Comparison of ENCODE assay signal across 8 cellular contexts in genomic region chr19:7326105-7326877, GRCh38. TPM values are rescaled to one million over a fixed set of nuclear protein-coding genes. Genes with fewer than 3 reads are reported as not detected.
DNase-seq lines count a peak whose midpoint lies in the region; ATAC-seq and TF ChIP-seq lines count a peak whose summit lies in the region.

No MANE protein-coding gene starts in this region.

- H2AFZ ChIP-seq in DND-41 (ENCODE audit: low read depth, low read length): no peak overlapping the region

- H3K4me1 ChIP-seq in DND-41 (ENCODE audit: insufficient read depth, low read length): no peaks in the 10 kb centered on the region

- peaks cover 2% of the 10 kb centered on the region for H3K27me3 Mint-ChIP-seq in activated T-cell treated with anti-CD3 and anti-CD28 coated beads, Interleukin-2, amount 50 U/mL, for 4 hours (ENCODE audit: low read depth)

- H3K4me1 Mint-ChIP-seq in activated T-cell treated with anti-CD3 and anti-CD28 coated beads, Interleukin-2, amount 50 U/mL, for 4 hours (ENCODE audit: low read depth): no peaks in the 10 kb centered on the region

- no peaks in the 10 kb centered on the region for H3K79me2 ChIP-seq in DND-41 (ENCODE audit: insufficient read depth, low read length)

- H3K9me3 Mint-ChIP-seq in activated T-cell treated with anti-CD3 and anti-CD28 coated beads, Interleukin-2, amount 50 U/mL, for 4 hours: peaks cover 4% of the 10 kb centered on the region

- H3K27me3 ChIP-seq in DND-41 (ENCODE audit: insufficient read depth, low read length, poor library complexity) (no peaks in the 10 kb centered on the region), kidney epithelial cell (ENCODE audit: control insufficient read depth, insufficient read depth, low read length) (no peaks in the 10 kb centered on the region)

- peak; percentile 44 for DNase-seq in DND-41
- DNase-seq in HuH-7 (ENCODE audit: low spot score): peak; percentile 16
- DNase-seq in activated T-cell treated with anti-CD3 and anti-CD28 coated beads, Interleukin-2, amount 50 U/mL, for 4 hours: peak; percentile 22
- no peak for DNase-seq in kidney epithelial cell (ENCODE audit: low read depth)
- no peak for DNase-seq in NCI-H2107 (lab: John Stamatoyannopoulos, UW)
- no peak for DNase-seq in UCSD-AML1 (lab: John Stamatoyannopoulos, UW; ENCODE audit: unreplicated experiment)
- no peak for DNase-seq in occipital lobe (lab: John Stamatoyannopoulos, UW)

- H3K36me3 ChIP-seq in DND-41 (ENCODE audit: insufficient read depth, low read length): no peaks in the 10 kb centered on the region
- H3K36me3 ChIP-seq in kidney epithelial cell (ENCODE audit: control insufficient read depth, insufficient read depth, low read length): no peaks in the 10 kb centered on the region

- no peak overlapping the region for H3K9ac ChIP-seq in DND-41 (ENCODE audit: low read depth, low read length)

- no peak overlapping the region for H3K4me3 ChIP-seq in DND-41 (ENCODE audit: low read depth in 1 of 2, low read length in 2 of 2)
- H3K4me3 ChIP-seq in kidney epithelial cell (ENCODE audit: low read depth, low read length): no peak overlapping the region

- H3K9me3 ChIP-seq in DND-41 (ENCODE audit: insufficient read depth, low read length, severe bottlenecking): no peaks in the 10 kb centered on the region

- TF ChIP-seq CTCF in DND-41 (IDR thresholded peaks at IDR 0.05; ENCODE audit: borderline replicate concordance, extremely low read depth, low read length, poor library complexity, severe bottlenecking) (peak; percentile 68), kidney epithelial cell (IDR thresholded peaks at IDR 0.05; ENCODE audit: insufficient read depth, low read length, poor library complexity, severe bottlenecking) (peak; percentile 29)

- no peak for ATAC-seq in DND-41 (ENCODE audit: insufficient read depth, low read depth)
- ATAC-seq in activated T-cell treated with anti-CD3 and anti-CD28 coated beads, Interleukin-2, amount 50 U/mL, for 4 hours: no peak
- no peak for ATAC-seq in GM21786 (IDR thresholded peaks at IDR 0.05; ENCODE audit: unreplicated experiment)

- no peak overlapping the region for H3K4me3 Mint-ChIP-seq in activated T-cell treated with anti-CD3 and anti-CD28 coated beads, Interleukin-2, amount 50 U/mL, for 4 hours

- H3K36me3 Mint-ChIP-seq in activated T-cell treated with anti-CD3 and anti-CD28 coated beads, Interleukin-2, amount 50 U/mL, for 4 hours (ENCODE audit: insufficient read depth): no peaks in the 10 kb centered on the region

- H3K4me2 ChIP-seq in DND-41 (ENCODE audit: insufficient read depth, low read length): no peak overlapping the region

- H4K20me1 ChIP-seq in DND-41 (ENCODE audit: insufficient read depth, low read length): no peaks in the 10 kb centered on the region

- H3K27ac ChIP-seq in DND-41 (ENCODE audit: low read length): no peak overlapping the region

RNA-seq across cellular contexts. Expression of gene ARHGEF18, which starts 22.4 kb away (rescaled TPM):
- total RNA-seq in activated T-cell treated with anti-CD3 and anti-CD28 coated beads, Interleukin-2, amount 50 U/mL, for 4 hours: 10 to 100 TPM; 33.2 to 38.6 (median 35.4) TPM
- 123 and 139 TPM in 2 replicates for total RNA-seq in kidney epithelial cell
- total RNA-seq in occipital lobe: 28.7 TPM

RNA-seq across cellular contexts. Expression of gene INSR, which starts 32.1 kb away (rescaled TPM):
- total RNA-seq in activated T-cell treated with anti-CD3 and anti-CD28 coated beads, Interleukin-2, amount 50 U/mL, for 4 hours: 1 to 10 TPM; 1.3 to 2.3 (median 1.6) TPM
- total RNA-seq in kidney epithelial cell (15.5 and 23.1 TPM in 2 replicates), occipital lobe (84.7 TPM)

Comparison
In these comparisons a context has a peak if more than half of its experiments do, and no peak if none do; other contexts are left out.
1. DNase-seq: peak in DND-41 (single experiment), HuH-7 (single experiment) and activated T-cell treated with anti-CD3 and anti-CD28 coated beads, Interleukin-2, amount 50 U/mL, for 4 hours (single experiment); none in kidney epithelial cell (single experiment), NCI-H2107 (single experiment), UCSD-AML1 (single experiment) and occipital lobe (single experiment).